ENCODE assay signal across 8 cellular contexts in genomic region chr11:69443138-69443967, GRCh38. TPM values are rescaled to one million over a fixed set of nuclear protein-coding genes. Genes with fewer than 3 reads are reported as not detected.
A peak's percentile ranks its signal among the peaks of the same experiment; 100 is the strongest.
DNase-seq lines count a peak whose midpoint lies in the region; ATAC-seq, FAIRE-seq and TF ChIP-seq lines count a peak whose summit lies in the region.

No MANE protein-coding gene starts in this region.

- H3K27ac ChIP-seq in endodermal cell (ENCODE audit: low read depth, low read length): peak overlapping the region; percentile 96

- 8 to 18% methylated on average over 12 to 48 of the region's 48 CpGs for WGBS in endodermal cell (ENCODE audit: insufficient coverage in 1 of 2, insufficient read length in 1 of 2), 2 experiments

- H3K9me3 Mint-ChIP-seq in endodermal cell (no peaks in the 10 kb centered on the region), mesothelial cell of epicardium (no peaks in the 10 kb centered on the region)

- peak overlapping the region; percentile 40 for H3K4me3 ChIP-seq in endodermal cell (ENCODE audit: low read length)

- TF ChIP-seq CTCF in endodermal cell (conservative IDR thresholded peaks at IDR 0.05) (no peak), mesothelial cell of epicardium (IDR thresholded peaks at IDR 0.05; ENCODE audit: unreplicated experiment) (no peak)

- peak; percentile 89 for DNase-seq in NCI-H82 (lab: John Stamatoyannopoulos, UW)
- peak; percentile 52 for DNase-seq in activated CD8-positive, alpha-beta memory T cell treated with anti-CD3 and anti-CD28 coated beads, Interleukin-2, amount 50 U/mL, for 24 hours (ENCODE audit: extremely low read depth)
- DNase-seq in endodermal cell: peak; percentile 97
- peak; percentile 84 to 87 for DNase-seq in mesothelial cell of epicardium (ENCODE audit: low spot score in 2 of 2, unreplicated experiment in 2 of 2)
- DNase-seq in stimulated activated CD8-positive, alpha-beta memory T cell treated with anti-CD3 and anti-CD28 coated beads, Interleukin-15, amount 100 ng/mL, for 48 hours (ENCODE audit: low read depth in 2 of 2): peak; percentile 74 to 76

- H3K27me3 ChIP-seq in endodermal cell (ENCODE audit: control insufficient read depth, insufficient read depth, low read length, poor library complexity, severe bottlenecking): no peaks in the 10 kb centered on the region

- peak; percentile 49 for TF ChIP-seq POLR2A in GM18526 (IDR thresholded peaks at IDR 0.05; ENCODE audit: extremely low read depth, insufficient read length)

- H3K27ac Mint-ChIP-seq in endodermal cell (peak overlapping the region; percentile 93), mesothelial cell of epicardium (peak overlapping the region; percentile 96)

- H3K4me1 ChIP-seq in endodermal cell (ENCODE audit: control insufficient read depth, insufficient read depth, low read length): peaks cover 6% of the 10 kb centered on the region

- no peaks in the 10 kb centered on the region for H3K36me3 ChIP-seq in endodermal cell (ENCODE audit: control insufficient read depth, insufficient read depth, low read length)

- peak; percentile 84 for ATAC-seq in HG03066 (IDR thresholded peaks at IDR 0.05; ENCODE audit: low read depth, unreplicated experiment)

- H3K9ac ChIP-seq in endodermal cell (ENCODE audit: extremely low read depth, low read length, poor library complexity, severe bottlenecking): no peak overlapping the region

- FAIRE-seq in A204.1 (lab: Jason Lieb, UNC): peak; percentile 90

- H3K36me3 Mint-ChIP-seq in endodermal cell (ENCODE audit: low read depth) (no peaks in the 10 kb centered on the region), mesothelial cell of epicardium (no peaks in the 10 kb centered on the region)

- H3K9me3 ChIP-seq in endodermal cell (ENCODE audit: control insufficient read depth, low read length): no peaks in the 10 kb centered on the region

- H3K4me3 Mint-ChIP-seq in endodermal cell (peak overlapping the region; percentile 33), mesothelial cell of epicardium (peak overlapping the region; percentile 62)

- H3K27me3 Mint-ChIP-seq in endodermal cell (ENCODE audit: insufficient read depth) (no peaks in the 10 kb centered on the region), mesothelial cell of epicardium (ENCODE audit: low read depth) (no peaks in the 10 kb centered on the region)

- H3K4me1 Mint-ChIP-seq in endodermal cell (peaks cover 29% of the 10 kb centered on the region), mesothelial cell of epicardium (peaks cover 35% of the 10 kb centered on the region)

RNA-seq across cellular contexts. Expression of gene LINC01488, which starts 38.1 kb away (rescaled TPM):
- not detected for total RNA-seq in endodermal cell
- polyA plus RNA-seq in endodermal cell (2013, experiment 1 of 2): not detected
- polyA plus RNA-seq in endodermal cell (2013, experiment 2 of 2): not detected
- total RNA-seq in mesothelial cell of epicardium: not detected in 3 replicates

Comparison
In these comparisons a context has a peak if more than half of its experiments do, and no peak if none do; other contexts are left out.
1. Peak in every context shown above with its lines: DNase-seq, ATAC-seq, H3K4me3 ChIP-seq and H3K27ac ChIP-seq.